8 cellular contexts compared by ENCODE assay signal in genomic region chr19:33905937-33906577, GRCh38.
DNase-seq lines count a peak whose midpoint lies in the region; ATAC-seq, FAIRE-seq and TF ChIP-seq lines count a peak whose summit lies in the region.

No MANE protein-coding gene starts in this region.

- no peaks in the 10 kb centered on the region for H3K4me1 Mint-ChIP-seq in stimulated activated effector memory CD8-positive, alpha-beta T cell treated with anti-CD3 and anti-CD28 coated beads, Interleukin-12 subunit alpha, Interleukin-12 subunit beta, amount 100 ng/mL, for 72 hours

- no peak for TF ChIP-seq RAD21 in K562 (CRISPR knock-in tag; conservative IDR thresholded peaks at IDR 0.05 in 1 of 2, IDR thresholded peaks at IDR 0.05 in 1 of 2)

- no peaks in the 10 kb centered on the region for H3K9me1 ChIP-seq in K562 (ENCODE audit: control insufficient read depth, insufficient read depth, low read length)

- H3K27ac ChIP-seq in HEK293 (ENCODE audit: extremely low read depth, low read depth, low read length) (peak overlapping the region; percentile 59; the same call in 1 of the 2 replicates), K562 (ENCODE audit: extremely low read depth, low read depth, low read length) (no peak overlapping the region), iPS-20b (ENCODE audit: low read length) (no peak overlapping the region)

- H3K9me3 ChIP-seq in HEK293 (ENCODE audit: control insufficient read depth, insufficient read depth, low read depth, low read length) (no peaks in the 10 kb centered on the region; the same call in 1 of the 2 replicates), K562 (replicated peaks; ENCODE audit: control insufficient read depth, insufficient read depth, low read depth, low read length) (no peaks in the 10 kb centered on the region), iPS-20b (ENCODE audit: insufficient read depth, low read depth, low read length) (no peaks in the 10 kb centered on the region)

- no peak for TF ChIP-seq EP300 in K562 (IDR thresholded peaks at IDR 0.05; ENCODE audit: low read length)

- peak overlapping the region; percentile 55 for H3K4me3 Mint-ChIP-seq in stimulated activated effector memory CD8-positive, alpha-beta T cell treated with anti-CD3 and anti-CD28 coated beads, Interleukin-12 subunit alpha, Interleukin-12 subunit beta, amount 100 ng/mL, for 72 hours

- FAIRE-seq in K562 (lab: Jason Lieb, UNC), result no peak

- intact Hi-C loops in K562 (cut with micrococcal nuclease), result no loop called here

- H3K27ac Mint-ChIP-seq in stimulated activated effector memory CD8-positive, alpha-beta T cell treated with anti-CD3 and anti-CD28 coated beads, Interleukin-12 subunit alpha, Interleukin-12 subunit beta, amount 100 ng/mL, for 72 hours, result no peak overlapping the region

- in situ Hi-C loops in K562 (cut with MboI), result no loop called here

- peaks cover 23% of the 10 kb centered on the region for H3K4me1 ChIP-seq in HEK293 (ENCODE audit: control insufficient read depth, insufficient read depth, low read length)
- H3K4me1 ChIP-seq in K562 (replicated peaks in 1 of 2; ENCODE audit: control insufficient read depth in 2 of 2, insufficient read depth in 2 of 2, low read length in 2 of 2), result peaks cover 0 to 16% of the 10 kb centered on the region in 2 experiments; a peak in 2 of 5 replicates
- H3K4me1 ChIP-seq in iPS-20b (ENCODE audit: insufficient read depth, low read length), result peaks cover 10% of the 10 kb centered on the region; the same call in 1 of the 2 replicates

- no peaks in the 10 kb centered on the region for H3K9me3 Mint-ChIP-seq in stimulated activated effector memory CD8-positive, alpha-beta T cell treated with anti-CD3 and anti-CD28 coated beads, Interleukin-12 subunit alpha, Interleukin-12 subunit beta, amount 100 ng/mL, for 72 hours

- H3K4me2 ChIP-seq in K562 (ENCODE audit: insufficient read depth, low read length), result no peak overlapping the region

- CTCF ChIA-PET in HEK293 (lab: Yijun Ruan, JAX) (interaction anchor here (0.5 to 1.4 kb wide), 5 partner anchors 10 to 190 kb away, joined by 3 to 7 read pairs (median 4); no protein-coding TSS in a partner anchor), K562 (lab: Yijun Ruan, JAX; ENCODE audit: low intra/inter-chr PET ratio) (no interaction called here)

- no TSS peak for BruUV-seq in K562 (replicated peaks; lab: Mats Ljungman, UMichigan)

- H4K20me1 ChIP-seq in K562 (replicated peaks; ENCODE audit: control insufficient read depth, insufficient read depth, low read length), result no peaks in the 10 kb centered on the region

- peak; percentile 43 for ATAC-seq in K562
- no peak for ATAC-seq in stimulated activated effector memory CD8-positive, alpha-beta T cell treated with anti-CD3 and anti-CD28 coated beads, Interleukin-12 subunit alpha, Interleukin-12 subunit beta, amount 100 ng/mL, for 72 hours
- no peak for ATAC-seq in HG02759 (IDR thresholded peaks at IDR 0.05; ENCODE audit: unreplicated experiment)

- H3K36me3 ChIP-seq in HEK293 (ENCODE audit: control insufficient read depth in 2 of 2, insufficient read depth in 1 of 2, low read length in 2 of 2) (no peaks in the 10 kb centered on the region; a peak in 1 of 3 replicates), K562 (ENCODE audit: control insufficient read depth, insufficient read depth, low read length) (no peaks in the 10 kb centered on the region), iPS-20b (ENCODE audit: insufficient read depth, low read depth, low read length) (no peaks in the 10 kb centered on the region)

- H3K9ac ChIP-seq in K562 (ENCODE audit: insufficient read depth in 1 of 2, low read depth in 2 of 2, low read length in 2 of 2), result no peak overlapping the region
- peak overlapping the region; percentile 71; the same call in 1 of the 2 replicates for H3K9ac ChIP-seq in iPS-20b (ENCODE audit: low read depth, low read length)

- no peak overlapping the region for H2AFZ ChIP-seq in K562 (ENCODE audit: low read depth, low read length)

- H3K4me3 ChIP-seq in HEK293 (ENCODE audit: low read depth, low read length), result peak overlapping the region; percentile 31
- H3K4me3 ChIP-seq in K562, result no peak overlapping the region
- H3K4me3 ChIP-seq in iPS-20b (ENCODE audit: low read length), result peak overlapping the region; percentile 72

- WGBS in K562 (ENCODE audit: insufficient coverage, low coverage, missing lambda C conversion rate), result 5% methylated on average over 4 of the region's 60 CpGs

- H3K27me3 ChIP-seq in K562 (ENCODE audit: control insufficient read depth in 2 of 2, insufficient read depth in 2 of 2, low read length in 2 of 2) (peaks cover 10 to 21% of the 10 kb centered on the region in 2 experiments; a peak in 4 of 5 replicates), iPS-20b (ENCODE audit: insufficient read depth, low read length) (peaks cover 34% of the 10 kb centered on the region; the same call in 1 of the 2 replicates)

- H3K79me2 ChIP-seq in K562 (ENCODE audit: control insufficient read depth, insufficient read depth, low read length), result no peaks in the 10 kb centered on the region

- TF ChIP-seq POLR2A in K562 (conservative IDR thresholded peaks at IDR 0.05), result no peak

- DNase-seq in K562 (ENCODE audit: extremely low read depth in 1 of 4, low spot score in 3 of 4) (peak; percentile 11 to 75 (median 49)), NCI-H146 (lab: John Stamatoyannopoulos, UW) (no peak), occipital lobe (lab: John Stamatoyannopoulos, UW) (no peak)
- DNase-seq in stimulated activated effector memory CD8-positive, alpha-beta T cell treated with anti-CD3 and anti-CD28 coated beads, Interleukin-12 subunit alpha, Interleukin-12 subunit beta, amount 100 ng/mL, for 72 hours (ENCODE audit: low spot score in 2 of 2), result no peak
- no peak for DNase-seq in activated CD4-positive, alpha-beta T cell treated with anti-CD3 and anti-CD28 coated beads for 4 hours

- no peaks in the 10 kb centered on the region for H3K36me3 Mint-ChIP-seq in stimulated activated effector memory CD8-positive, alpha-beta T cell treated with anti-CD3 and anti-CD28 coated beads, Interleukin-12 subunit alpha, Interleukin-12 subunit beta, amount 100 ng/mL, for 72 hours

- TF ChIP-seq CTCF in HEK293 (tag by site-specific recombination; IDR thresholded peaks at IDR 0.05) (no peak), K562 (IDR thresholded peaks at IDR 0.05 in 2 of 3, conservative IDR thresholded peaks at IDR 0.05 in 1 of 3; ENCODE audit: insufficient read depth in 2 of 3, low read depth in 1 of 3, low read length in 3 of 3) (no peak)

- POLR2A ChIA-PET in HEK293 (lab: Yijun Ruan, JAX) (interaction anchor here (0.7 to 0.9 kb wide), 4 partner anchors 87 to 1118 kb away, joined by 3 to 5 read pairs (median 4); no protein-coding TSS in a partner anchor), K562 (lab: Yijun Ruan, JAX) (no interaction called here)

TF ChIP-seq in HEK293, 187 proteins besides CTCF, POLR2A, EP300 and RAD21 (continues in another document):
- TF ChIP-seq EGR2 (tag by site-specific recombination; IDR thresholded peaks at IDR 0.05; ENCODE audit: low read depth) (peak; percentile 26; the same call in 1 of the 2 replicates), ZBTB10 (tag by site-specific recombination; IDR thresholded peaks at IDR 0.05) (no peak), KLF1 (tag by site-specific recombination; IDR thresholded peaks at IDR 0.05) (peak; percentile 90), ZNF394 (tag by site-specific recombination; IDR thresholded peaks at IDR 0.05; ENCODE audit: borderline replicate concordance) (peak; percentile 58; the same call in 1 of the 2 replicates)

TF ChIP-seq in K562, 482 proteins besides CTCF, POLR2A, EP300 and RAD21:
- TF ChIP-seq MTA1 (IDR thresholded peaks at IDR 0.05; ENCODE audit: borderline replicate concordance) (no peak), EGR1 (conservative IDR thresholded peaks at IDR 0.05) (peak; percentile 61), ZC3H8 (IDR thresholded peaks at IDR 0.05) (no peak), ZNF75A (CRISPR knock-in tag; IDR thresholded peaks at IDR 0.05) (no peak), KLF1 (tag; IDR thresholded peaks at IDR 0.05) (no peak)
- TF ChIP-seq, protein P1, sequence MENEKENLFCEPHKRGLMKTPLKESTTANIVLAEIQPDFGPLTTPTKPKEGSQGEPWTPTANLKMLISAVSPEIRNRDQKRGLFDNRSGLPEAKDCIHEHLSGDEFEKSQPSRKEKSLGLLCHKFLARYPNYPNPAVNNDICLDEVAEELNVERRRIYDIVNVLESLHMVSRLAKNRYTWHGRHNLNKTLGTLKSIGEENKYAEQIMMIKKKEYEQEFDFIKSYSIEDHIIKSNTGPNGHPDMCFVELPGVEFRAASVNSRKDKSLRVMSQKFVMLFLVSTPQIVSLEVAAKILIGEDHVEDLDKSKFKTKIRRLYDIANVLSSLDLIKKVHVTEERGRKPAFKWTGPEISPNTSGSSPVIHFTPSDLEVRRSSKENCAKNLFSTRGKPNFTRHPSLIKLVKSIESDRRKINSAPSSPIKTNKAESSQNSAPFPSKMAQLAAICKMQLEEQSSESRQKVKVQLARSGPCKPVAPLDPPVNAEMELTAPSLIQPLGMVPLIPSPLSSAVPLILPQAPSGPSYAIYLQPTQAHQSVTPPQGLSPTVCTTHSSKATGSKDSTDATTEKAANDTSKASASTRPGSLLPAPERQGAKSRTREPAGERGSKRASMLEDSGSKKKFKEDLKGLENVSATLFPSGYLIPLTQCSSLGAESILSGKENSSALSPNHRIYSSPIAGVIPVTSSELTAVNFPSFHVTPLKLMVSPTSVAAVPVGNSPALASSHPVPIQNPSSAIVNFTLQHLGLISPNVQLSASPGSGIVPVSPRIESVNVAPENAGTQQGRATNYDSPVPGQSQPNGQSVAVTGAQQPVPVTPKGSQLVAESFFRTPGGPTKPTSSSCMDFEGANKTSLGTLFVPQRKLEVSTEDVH (IDR thresholded peaks at IDR 0.05; ENCODE audit: low read depth, partially characterized antibody), result no peak

Comparison
In these comparisons a context has a peak if more than half of its experiments do, and no peak if none do; other contexts are left out.
1. DNase-seq: peak in K562 (4 of 4); none in stimulated activated effector memory CD8-positive, alpha-beta T cell treated with anti-CD3 and anti-CD28 coated beads, Interleukin-12 subunit alpha, Interleukin-12 subunit beta, amount 100 ng/mL, for 72 hours (0 of 2), NCI-H146 (single experiment), activated CD4-positive, alpha-beta T cell treated with anti-CD3 and anti-CD28 coated beads for 4 hours (0 of 2) and occipital lobe (single experiment).
2. Of the 44 proteins assayed by ChIP-seq in both K562 and HEK293: peak only in K562: none; only in HEK293: KLF1; in both: none; in neither: 43.